ENCODE assay signal across 8 cellular contexts in genomic region chr7:72954563-72955198, GRCh38. TPM values are rescaled to one million over a fixed set of nuclear protein-coding genes. Genes with fewer than 3 reads are reported as not detected.
DNase-seq lines count a peak whose midpoint lies in the region; ATAC-seq and TF ChIP-seq lines count a peak whose summit lies in the region.
"Not testable (repeated sequence)": the region's sequence is repeated elsewhere in the genome, so short reads cannot be mapped to it uniquely, and the experiment has no call there.

No MANE protein-coding gene starts in this region.

- H3K27ac ChIP-seq in tibial artery, result not testable (repeated sequence)

- H4K20me1 ChIP-seq in Loucy (ENCODE audit: insufficient read depth, low read length, poor library complexity, severe bottlenecking), result not testable (repeated sequence)

- not testable (repeated sequence) for H3K36me3 Mint-ChIP-seq in activated T-helper 17 cell treated with anti-CD3 and anti-CD28 coated beads, Interleukin-2, amount 50 U/mL, for 72 hours (ENCODE audit: low read depth); naive B cell

- not testable (repeated sequence) for H3K79me2 ChIP-seq in Loucy (ENCODE audit: insufficient read depth, low read length)

- H3K4me1 ChIP-seq in Loucy (ENCODE audit: insufficient read depth, low read length, poor library complexity, severe bottlenecking); tibial artery: not testable (repeated sequence)

- intact Hi-C loops in tibial artery (cut with DNase I; ENCODE audit: low total_unique reads), result not testable (repeated sequence)

- not testable (repeated sequence) for H3K4me1 Mint-ChIP-seq in activated T-helper 17 cell treated with anti-CD3 and anti-CD28 coated beads, Interleukin-2, amount 50 U/mL, for 72 hours; naive B cell

- TF ChIP-seq CTCF in Loucy (conservative IDR thresholded peaks at IDR 0.05; ENCODE audit: low read length); tibial artery (IDR thresholded peaks at IDR 0.05): not testable (repeated sequence)

- H3K4me3 ChIP-seq in Loucy (ENCODE audit: low read length, poor library complexity, severe bottlenecking) (peak overlapping the region; percentile 57), tibial artery (peak overlapping the region; percentile 49)

- H2AFZ ChIP-seq in Loucy (ENCODE audit: low read length), result not testable (repeated sequence)

- H3K9ac ChIP-seq in Loucy (ENCODE audit: low read depth, low read length, poor library complexity, severe bottlenecking), result not testable (repeated sequence)

- not testable (repeated sequence) for H3K27ac Mint-ChIP-seq in activated T-helper 17 cell treated with anti-CD3 and anti-CD28 coated beads, Interleukin-2, amount 50 U/mL, for 72 hours
- peak overlapping the region in 2 of 6 donors; percentile 82 to 87 for H3K27ac Mint-ChIP-seq in naive B cell

- not testable (repeated sequence) for H3K27me3 ChIP-seq in Loucy (ENCODE audit: insufficient read depth, low read length, poor library complexity, severe bottlenecking); tibial artery

- not testable (repeated sequence) for H3K9me3 Mint-ChIP-seq in activated T-helper 17 cell treated with anti-CD3 and anti-CD28 coated beads, Interleukin-2, amount 50 U/mL, for 72 hours; naive B cell

- H3K27me3 Mint-ChIP-seq in activated T-helper 17 cell treated with anti-CD3 and anti-CD28 coated beads, Interleukin-2, amount 50 U/mL, for 72 hours; naive B cell: not testable (repeated sequence)

- H3K4me3 Mint-ChIP-seq in activated T-helper 17 cell treated with anti-CD3 and anti-CD28 coated beads, Interleukin-2, amount 50 U/mL, for 72 hours, result peak overlapping the region; percentile 51
- peak overlapping the region in 7 of 8 donors; percentile 30 to 85 (median 75) for H3K4me3 Mint-ChIP-seq in naive B cell

- DNase-seq in naive B cell, result peak; percentile 22
- not testable (repeated sequence) for DNase-seq in tibial artery

- H3K36me3 ChIP-seq in Loucy (ENCODE audit: insufficient read depth, low read length); tibial artery: not testable (repeated sequence)

- H3K9me3 ChIP-seq in Loucy (ENCODE audit: insufficient read depth, low read depth, low read length); tibial artery: not testable (repeated sequence)

- not testable (repeated sequence) for H3K4me2 ChIP-seq in Loucy (ENCODE audit: low read depth, low read length, poor library complexity, severe bottlenecking)

- H3K9me2 ChIP-seq in Loucy (replicated peaks; ENCODE audit: low read depth, low read length), result not testable (repeated sequence)

- H3F3A ChIP-seq in Loucy (ENCODE audit: low read depth), result not testable (repeated sequence)

- ATAC-seq in GM18499 (IDR thresholded peaks at IDR 0.05; ENCODE audit: insufficient read depth, unreplicated experiment), result peak; percentile 69
- peak; percentile 86 for ATAC-seq in GM21390 (IDR thresholded peaks at IDR 0.05; ENCODE audit: unreplicated experiment)
- peak; percentile 89 for ATAC-seq in HG02981 (IDR thresholded peaks at IDR 0.05; ENCODE audit: unreplicated experiment)
- ATAC-seq in activated T-helper 17 cell treated with anti-CD3 and anti-CD28 coated beads, Interleukin-2, amount 50 U/mL, for 72 hours (replicated peaks), result peak; percentile 95
- ATAC-seq in esophagus mucosa, result peak; percentile 96
- peak; percentile 94 to 96 for ATAC-seq in naive B cell (ENCODE audit: low read depth in 2 of 2)

RNA-seq across cellular contexts. Expression of gene TRIM74, which starts 14.6 kb away (rescaled TPM):
- total RNA-seq in activated T-helper 17 cell treated with anti-CD3 and anti-CD28 coated beads, Interleukin-2, amount 50 U/mL, for 72 hours, result 1 to 10 TPM in 1 of 2 donors, under 1 TPM in 1; 0.89 to 1.5 TPM
- total RNA-seq in esophagus mucosa, result not detected
- under 1 TPM in 1 of 6 donors, not detected in 5; 0.31 TPM for polyA plus RNA-seq in naive B cell (ENCODE audit: low read depth in 6 of 6)

RNA-seq across cellular contexts. Expression of gene POM121, which starts 29.8 kb away (rescaled TPM):
- 100 to 1,000 TPM in 1 of 2 donors, 10 to 100 TPM in 1; 86.1 to 132 TPM for total RNA-seq in activated T-helper 17 cell treated with anti-CD3 and anti-CD28 coated beads, Interleukin-2, amount 50 U/mL, for 72 hours
- total RNA-seq in esophagus mucosa, result 23.4 TPM
- 10 to 100 TPM in 4 of 6 donors, 1 to 10 TPM in 2; 4.6 to 18.8 (median 10.1) TPM for polyA plus RNA-seq in naive B cell (ENCODE audit: low read depth in 6 of 6)
